18 cellular contexts compared by ENCODE assay signal in genomic region chr16:65672960-65673359, GRCh38.
A peak's percentile ranks its signal among the peaks of the same experiment; 100 is the strongest.
DNase-seq lines count a peak whose midpoint lies in the region; ATAC-seq and TF ChIP-seq lines count a peak whose summit lies in the region.
"Had no signal": no experiment of that assay in that cellular context is flagged by ENCODE, and none has a peak within 500 bp of the region (broad histone marks: within the 10 kb centered on the region; RNA-seq: fewer than 3 reads in every experiment).

No MANE protein-coding gene starts in this region.

- H3K36me3 ChIP-seq in brain microvascular endothelial cell (replicated peaks): no peaks in the 10 kb centered on the region
- no peaks in the 10 kb centered on the region for H3K36me3 ChIP-seq in hepatocyte (replicated peaks; ENCODE audit: insufficient read depth, low read depth)
- H3K36me3 ChIP-seq in mesenchymal stem cell (ENCODE audit: control insufficient read depth in 1 of 2, insufficient read depth in 2 of 2, low read depth in 1 of 2, low read length in 2 of 2): no peaks in the 10 kb centered on the region
- no peaks in the 10 kb centered on the region for H3K36me3 ChIP-seq in lower lobe of right lung

- no peaks in the 10 kb centered on the region for H3K4me1 ChIP-seq in hepatocyte (ENCODE audit: insufficient read depth)
- no peaks in the 10 kb centered on the region for H3K4me1 ChIP-seq in mesenchymal stem cell (ENCODE audit: control insufficient read depth, insufficient read depth, low read depth, low read length)
- no peaks in the 10 kb centered on the region for H3K4me1 ChIP-seq in lower lobe of right lung
- H3K4me1 ChIP-seq: testis had no signal

- H3K18ac ChIP-seq in mesenchymal stem cell (ENCODE audit: low read depth in 1 of 2, low read length in 2 of 2): no peak overlapping the region

- no peak overlapping the region for H3K4me3 ChIP-seq in brain microvascular endothelial cell (ENCODE audit: low read depth, low read length)
- H3K4me3 ChIP-seq in hepatocyte: no peak overlapping the region
- H3K4me3 ChIP-seq in mesenchymal stem cell (ENCODE audit: insufficient read depth in 1 of 2, low read depth in 1 of 2, low read length in 2 of 2): no peak overlapping the region
- no peak overlapping the region for H3K4me3 ChIP-seq in lower lobe of right lung
- H3K4me3 ChIP-seq: skin epidermis, testis had no signal

- H3K9ac ChIP-seq in mesenchymal stem cell (ENCODE audit: low read length): no peak overlapping the region

- H3K79me2 ChIP-seq in hepatocyte: no peaks in the 10 kb centered on the region

- H3K4me2 ChIP-seq in hepatocyte: no peak overlapping the region
- no peak overlapping the region for H3K4me2 ChIP-seq in mesenchymal stem cell (ENCODE audit: low read length, poor library complexity, severe bottlenecking)

- no peak overlapping the region for H2BK15ac ChIP-seq in mesenchymal stem cell (ENCODE audit: low read depth, poor library complexity, severe bottlenecking)

- no peak overlapping the region for H3K23ac ChIP-seq in mesenchymal stem cell (ENCODE audit: low read length in 2 of 2)

- H2BK12ac ChIP-seq in mesenchymal stem cell (ENCODE audit: low read length in 2 of 2): no peak overlapping the region

- no peak overlapping the region for H2AK5ac ChIP-seq in mesenchymal stem cell (ENCODE audit: low read length, severe bottlenecking)

- H4K8ac ChIP-seq in mesenchymal stem cell (ENCODE audit: low read length): no peak overlapping the region

- no peak overlapping the region for H4K91ac ChIP-seq in mesenchymal stem cell (ENCODE audit: low read length)

- H2BK120ac ChIP-seq in mesenchymal stem cell (ENCODE audit: low read depth, low read length): no peak overlapping the region

- no peak overlapping the region for H3K4ac ChIP-seq in mesenchymal stem cell (ENCODE audit: low read depth in 1 of 2, low read length in 2 of 2)

- TF ChIP-seq CTCF in brain microvascular endothelial cell (IDR thresholded peaks at IDR 0.05; ENCODE audit: low read depth, low read length, missing control alignments) (no peak), hepatocyte (IDR thresholded peaks at IDR 0.05; ENCODE audit: poor library complexity) (no peak), lower lobe of right lung (IDR thresholded peaks at IDR 0.05) (no peak)

- H3K9me2 ChIP-seq in hepatocyte (replicated peaks; ENCODE audit: insufficient read depth): no peaks in the 10 kb centered on the region

- H3K27me3 ChIP-seq in brain microvascular endothelial cell (replicated peaks) (no peaks in the 10 kb centered on the region), hepatocyte (no peaks in the 10 kb centered on the region), mesenchymal stem cell (ENCODE audit: control insufficient read depth in 1 of 2, insufficient read depth in 1 of 2, low read length in 2 of 2) (no peaks in the 10 kb centered on the region), lower lobe of right lung (ENCODE audit: low read depth) (no peaks in the 10 kb centered on the region)
- H3K27me3 ChIP-seq: testis had no signal

- no peaks in the 10 kb centered on the region for H3K9me3 ChIP-seq in hepatocyte (ENCODE audit: low read depth)
- H3K9me3 ChIP-seq in mesenchymal stem cell (ENCODE audit: control insufficient read depth, low read length): peaks cover 12% of the 10 kb centered on the region
- no peaks in the 10 kb centered on the region for H3K9me3 ChIP-seq in lower lobe of right lung
- H3K9me3 ChIP-seq: testis had no signal

- WGBS in hepatocyte (ENCODE audit: low lambda C conversion rate, missing lambda C conversion rate): 40% methylated on average over 3 of the region's 3 CpGs
- WGBS in mesenchymal stem cell: 26% methylated on average over 3 of the region's 3 CpGs

- no peak overlapping the region for H3K14ac ChIP-seq in mesenchymal stem cell (ENCODE audit: low read length in 2 of 2)

- no peaks in the 10 kb centered on the region for H4K20me1 ChIP-seq in hepatocyte (ENCODE audit: insufficient read depth, poor library complexity, severe bottlenecking)

- H2AFZ ChIP-seq in hepatocyte (no peak overlapping the region), mesenchymal stem cell (ENCODE audit: low read depth, low read length) (no peak overlapping the region)

- intact Hi-C loops in lower lobe of right lung (cut with DNase I): no loop called here

- H2BK5ac ChIP-seq in mesenchymal stem cell (ENCODE audit: low read depth, low read length, poor library complexity, severe bottlenecking): no peak overlapping the region

- DNase-seq in EH (ENCODE audit: low read depth): peak; percentile 48
- DNase-seq in NCI-H226: peak; percentile 80
- peak; percentile 51 for DNase-seq in brain microvascular endothelial cell
- DNase-seq in hepatocyte (ENCODE audit: low spot score): peak; percentile 11
- no peak for DNase-seq in mesenchymal stem cell
- no peak for DNase-seq in lower lobe of right lung
- DNase-seq in stimulated activated CD4-positive, alpha-beta T cell treated with anti-CD3 and anti-CD28 coated beads, Interleukin-15, amount 100 ng/mL, for 24 hours: no peak
- DNase-seq: activated CD8-positive, alpha-beta T cell treated with anti-CD3 and anti-CD28 coated beads for 36 hours; activated T-cell treated with anti-CD3 and anti-CD28 coated beads, Interleukin-2, amount 50 U/mL, for 48 hours; caudate nucleus; islet precursor cell; natural killer cell; NCI-H1105; NCI-H774; testis had no signal

- no peaks in the 10 kb centered on the region for H3K79me1 ChIP-seq in mesenchymal stem cell (replicated peaks; ENCODE audit: low read length, poor library complexity, severe bottlenecking)

- H3K27ac ChIP-seq in brain microvascular endothelial cell: no peak overlapping the region
- H3K27ac ChIP-seq in hepatocyte: no peak overlapping the region
- H3K27ac ChIP-seq in mesenchymal stem cell (ENCODE audit: low read length, poor library complexity, severe bottlenecking): no peak overlapping the region
- H3K27ac ChIP-seq in lower lobe of right lung: no peak overlapping the region
- H3K27ac ChIP-seq: skin epidermis, testis, VCaP had no signal

- ATAC-seq in GM18868 (IDR thresholded peaks at IDR 0.05; ENCODE audit: unreplicated experiment) (no peak), lower lobe of right lung (no peak)
- ATAC-seq: activated CD8-positive, alpha-beta T cell treated with anti-CD3 and anti-CD28 coated beads for 36 hours; natural killer cell had no signal

- in situ Hi-C loops in brain microvascular endothelial cell (cut with HindIII; ENCODE audit: low pct_ligation_motif_present, low sequenced_read_pairs): no loop called here

Comparison
In these comparisons a context has a peak if more than half of its experiments do, and no peak if none do; other contexts are left out.
1. DNase-seq: peak in EH (single experiment), NCI-H226 (single experiment), brain microvascular endothelial cell (single experiment) and hepatocyte (single experiment); none in mesenchymal stem cell (single experiment), lower lobe of right lung (single experiment) and stimulated activated CD4-positive, alpha-beta T cell treated with anti-CD3 and anti-CD28 coated beads, Interleukin-15, amount 100 ng/mL, for 24 hours (single experiment).